In genomic region chr11:1873048-1873812, GRCh38 we compare ENCODE assay signal across 10 cellular contexts. TPM values are rescaled to one million over a fixed set of nuclear protein-coding genes. Genes with fewer than 3 reads are reported as not detected.
DNase-seq lines count a peak whose midpoint lies in the region; ATAC-seq, FAIRE-seq and TF ChIP-seq lines count a peak whose summit lies in the region.
"Had no signal": no experiment of that assay in that cellular context is flagged by ENCODE, and none has a peak within 500 bp of the region (broad histone marks: within the 10 kb centered on the region; RNA-seq: fewer than 3 reads in every experiment).

No MANE protein-coding gene starts in this region.

- H3K36me3 Mint-ChIP-seq in stimulated activated effector memory CD8-positive, alpha-beta T cell treated with anti-CD3 and anti-CD28 coated beads, Interleukin-12 subunit alpha, Interleukin-12 subunit beta, amount 100 ng/mL, for 72 hours = peaks cover 83% of the 10 kb centered on the region
- H3K36me3 Mint-ChIP-seq in HFFc6 (ENCODE audit: low read depth) = no peaks in the 10 kb centered on the region

- H3K79me2 ChIP-seq in keratinocyte (ENCODE audit: control insufficient read depth, insufficient read depth, low read length) = no peaks in the 10 kb centered on the region

- DNase-seq in MG63 (peak; percentile 79), brain pericyte (ENCODE audit: low read depth, low spot score) (peak; percentile 75), keratinocyte (ENCODE audit: low read depth, low spot score) (no peak), WERI-Rb-1 (no peak), HFFc6 (no peak), OCI-M1 (lab: John Stamatoyannopoulos, UW) (no peak)
- no peak for DNase-seq in stimulated activated effector memory CD8-positive, alpha-beta T cell treated with anti-CD3 and anti-CD28 coated beads, Interleukin-12 subunit alpha, Interleukin-12 subunit beta, amount 100 ng/mL, for 72 hours (ENCODE audit: low spot score in 2 of 2)
- DNase-seq: NCI-H446 had no signal

- no peak overlapping the region for H3K9ac ChIP-seq in keratinocyte (ENCODE audit: control insufficient read depth, extremely low read depth, insufficient read depth, low read length)

- H3K27me3 ChIP-seq in MG63 (0 out of 2 replicates have a peak, but pooled peaks cover 2% of the 10 kb centered on the region), keratinocyte (ENCODE audit: control insufficient read depth, extremely low read depth, insufficient read depth, low read length) (peaks cover 29% of the 10 kb centered on the region), WERI-Rb-1 (ENCODE audit: insufficient read depth, low read depth, severe bottlenecking) (peaks cover 65% of the 10 kb centered on the region)

- no peaks in the 10 kb centered on the region for H3K9me1 ChIP-seq in keratinocyte (ENCODE audit: control insufficient read depth, extremely low read depth, insufficient read depth, low read length)

- peak overlapping the region; percentile 32 for H3K4me3 ChIP-seq in MG63
- no peak overlapping the region for H3K4me3 ChIP-seq in keratinocyte (ENCODE audit: control insufficient read depth in 2 of 3, extremely low read depth in 1 of 3, insufficient read depth in 2 of 3, low read depth in 1 of 3, low read length in 3 of 3)
- H3K4me3 ChIP-seq in WERI-Rb-1 (ENCODE audit: low read depth, low read length) = no peak overlapping the region

- FAIRE-seq in keratinocyte (lab: Jason Lieb, UNC) = peak; percentile 94

- H3K9me3 Mint-ChIP-seq in stimulated activated effector memory CD8-positive, alpha-beta T cell treated with anti-CD3 and anti-CD28 coated beads, Interleukin-12 subunit alpha, Interleukin-12 subunit beta, amount 100 ng/mL, for 72 hours = no peaks in the 10 kb centered on the region
- no peaks in the 10 kb centered on the region for H3K9me3 Mint-ChIP-seq in HFFc6

- TF ChIP-seq CTCF in keratinocyte (optimal IDR thresholded peaks at IDR 0.05 in 1 of 3, IDR thresholded peaks at IDR 0.05 in 1 of 3, conservative IDR thresholded peaks at IDR 0.05 in 1 of 3; ENCODE audit: extremely low read depth in 1 of 3, insufficient read depth in 2 of 3, low read length in 3 of 3) (no peak), WERI-Rb-1 (IDR thresholded peaks at IDR 0.05; ENCODE audit: low read depth, low read length) (no peak), HFFc6 (IDR thresholded peaks at IDR 0.05) (no peak)

- peak overlapping the region; percentile 37 for H3K4me2 ChIP-seq in keratinocyte (ENCODE audit: control insufficient read depth, extremely low read depth, insufficient read depth, low read depth, low read length)

- H3K4me1 ChIP-seq in keratinocyte (ENCODE audit: control insufficient read depth, extremely low read depth, insufficient read depth, low read length) = peaks cover 31% of the 10 kb centered on the region

- H4K20me1 ChIP-seq in keratinocyte (ENCODE audit: control insufficient read depth, extremely low read depth, insufficient read depth, low read length) = no peaks in the 10 kb centered on the region

- peaks cover 69% of the 10 kb centered on the region for H3K4me1 Mint-ChIP-seq in stimulated activated effector memory CD8-positive, alpha-beta T cell treated with anti-CD3 and anti-CD28 coated beads, Interleukin-12 subunit alpha, Interleukin-12 subunit beta, amount 100 ng/mL, for 72 hours
- no peaks in the 10 kb centered on the region for H3K4me1 Mint-ChIP-seq in HFFc6 (ENCODE audit: low read depth)

- peak overlapping the region; percentile 93 for H3K27ac Mint-ChIP-seq in stimulated activated effector memory CD8-positive, alpha-beta T cell treated with anti-CD3 and anti-CD28 coated beads, Interleukin-12 subunit alpha, Interleukin-12 subunit beta, amount 100 ng/mL, for 72 hours
- H3K27ac Mint-ChIP-seq in HFFc6 = no peak overlapping the region

- H3K9me3 ChIP-seq in MG63 = no peaks in the 10 kb centered on the region
- no peaks in the 10 kb centered on the region for H3K9me3 ChIP-seq in keratinocyte (ENCODE audit: control insufficient read depth, low read depth, low read length)
- H3K9me3 ChIP-seq in WERI-Rb-1 (ENCODE audit: severe bottlenecking) = no peaks in the 10 kb centered on the region

- H3K27me3 Mint-ChIP-seq in HFFc6 (ENCODE audit: insufficient read depth) = peaks cover 3% of the 10 kb centered on the region

- H2AFZ ChIP-seq in keratinocyte (ENCODE audit: control insufficient read depth, low read length) = peak overlapping the region; percentile 60

- no peak overlapping the region for H3K27ac ChIP-seq in keratinocyte (ENCODE audit: control insufficient read depth, insufficient read depth, low read length)
- H3K27ac ChIP-seq in WERI-Rb-1 = no peak overlapping the region

- ATAC-seq in stimulated activated effector memory CD8-positive, alpha-beta T cell treated with anti-CD3 and anti-CD28 coated beads, Interleukin-12 subunit alpha, Interleukin-12 subunit beta, amount 100 ng/mL, for 72 hours = no peak

- H3K4me3 Mint-ChIP-seq in stimulated activated effector memory CD8-positive, alpha-beta T cell treated with anti-CD3 and anti-CD28 coated beads, Interleukin-12 subunit alpha, Interleukin-12 subunit beta, amount 100 ng/mL, for 72 hours = no peak overlapping the region
- H3K4me3 Mint-ChIP-seq in HFFc6 = no peak overlapping the region

- dilution Hi-C loops in keratinocyte (cut with MboI; ENCODE audit: extremely low pct_ligation_motif_present, low sequenced_read_pairs) = no loop called here

- H3K36me3 ChIP-seq in MG63 = peaks cover 8% of the 10 kb centered on the region; the same call in 1 of the 2 replicates
- H3K36me3 ChIP-seq in keratinocyte (ENCODE audit: control insufficient read depth in 2 of 2, extremely low read depth in 1 of 2, insufficient read depth in 2 of 2, low read length in 2 of 2) = no peaks in the 10 kb centered on the region
- no peaks in the 10 kb centered on the region for H3K36me3 ChIP-seq in WERI-Rb-1

RNA-seq across cellular contexts. Expression of gene PRR33, which starts 18.5 kb away (rescaled TPM):
- total RNA-seq in MG63 (2014; rRNA removed; shearing (Covaris generic); ENCODE audit: low replicate concordance) = not detected in 2 replicates
- not detected in 3 replicates for polyA plus RNA-seq in keratinocyte
- polyA plus RNA-seq in keratinocyte (2011; ENCODE audit: low read depth) = not detected
- polyA plus RNA-seq in keratinocyte (2011; cell fraction: cytosol; rRNA removed) = not detected in 2 replicates
- polyA plus RNA-seq in keratinocyte (2011; cell fraction: nucleus; rRNA removed) = not detected in 2 replicates
- not detected in 2 replicates for polyA plus RNA-seq in keratinocyte (2012; ENCODE audit: low replicate concordance)
- polyA minus RNA-seq in keratinocyte = not detected in 3 replicates
- polyA minus RNA-seq in keratinocyte (2011; cell fraction: cytosol; rRNA and poly(A)+ RNA removed) = not detected
- not detected in 2 replicates for polyA minus RNA-seq in keratinocyte (2011; cell fraction: nucleus; rRNA and poly(A)+ RNA removed)
- total RNA-seq in HFFc6 (2021; fragmentation: NEBNext Ultra II Directional; extraction: Animal tissue kit (Norgen Biotek cat#: 25700)) = not detected
- total RNA-seq: cerebellum, mucosa of gallbladder had no signal

RNA-seq across cellular contexts. Expression of gene LSP1, which starts 20.3 kb away (rescaled TPM):
- 41.7 and 66.6 TPM in 2 replicates for total RNA-seq in MG63 (2014; rRNA removed; shearing (Covaris generic); ENCODE audit: low replicate concordance)
- 0.94 to 1.5 TPM (median 0.95 TPM) in 3 replicates for polyA plus RNA-seq in keratinocyte
- polyA plus RNA-seq in keratinocyte (2011; ENCODE audit: low read depth) = 6.8 TPM
- polyA plus RNA-seq in keratinocyte (2011; cell fraction: cytosol; rRNA removed) = 0.24 and 1.1 TPM in 2 replicates
- 0.31 and 0.36 TPM in 2 replicates for polyA plus RNA-seq in keratinocyte (2011; cell fraction: nucleus; rRNA removed)
- polyA plus RNA-seq in keratinocyte (2012; ENCODE audit: low replicate concordance) = 0.38 and 1.1 TPM in 2 replicates
- polyA minus RNA-seq in keratinocyte = 0.16 to 1.0 TPM (median 0.74 TPM) in 3 replicates
- not detected for polyA minus RNA-seq in keratinocyte (2011; cell fraction: cytosol; rRNA and poly(A)+ RNA removed)
- polyA minus RNA-seq in keratinocyte (2011; cell fraction: nucleus; rRNA and poly(A)+ RNA removed) = not detected in 2 replicates
- total RNA-seq in HFFc6 (2021; fragmentation: NEBNext Ultra II Directional; extraction: Animal tissue kit (Norgen Biotek cat#: 25700)) = 1 to 10 TPM in 1 of 6 experiments, under 1 TPM in 3, not detected in 2; 0.18 to 2.6 (median 0.27) TPM

RNA-seq across cellular contexts. Expression of gene TNNI2, which starts 34.4 kb away (rescaled TPM):
- not detected in 2 replicates for total RNA-seq in MG63 (2014; rRNA removed; shearing (Covaris generic); ENCODE audit: low replicate concordance)
- 7.5 to 10.7 TPM (median 9.4 TPM) in 3 replicates for polyA plus RNA-seq in keratinocyte
- polyA plus RNA-seq in keratinocyte (2011; ENCODE audit: low read depth) = 13.2 TPM
- 0.74 and 1.1 TPM in 2 replicates for polyA plus RNA-seq in keratinocyte (2011; cell fraction: cytosol; rRNA removed)
- 54.0 and 64.5 TPM in 2 replicates for polyA plus RNA-seq in keratinocyte (2011; cell fraction: nucleus; rRNA removed)
- polyA plus RNA-seq in keratinocyte (2012; ENCODE audit: low replicate concordance) = 8.1 and 11.6 TPM in 2 replicates
- polyA minus RNA-seq in keratinocyte = 0.36 to 0.99 TPM in 2 of 3 replicates, not detected in the other
- polyA minus RNA-seq in keratinocyte (2011; cell fraction: cytosol; rRNA and poly(A)+ RNA removed) = not detected
- polyA minus RNA-seq in keratinocyte (2011; cell fraction: nucleus; rRNA and poly(A)+ RNA removed) = 2.6 and 3.0 TPM in 2 replicates
- total RNA-seq in HFFc6 (2021; fragmentation: NEBNext Ultra II Directional; extraction: Animal tissue kit (Norgen Biotek cat#: 25700)) = not detected
- total RNA-seq: cerebellum had no signal

RNA-seq across cellular contexts. Expression of gene SYT8, which starts 38.4 kb away (rescaled TPM):
- total RNA-seq in MG63 (2014; rRNA removed; shearing (Covaris generic); ENCODE audit: low replicate concordance) = not detected in 2 replicates
- polyA plus RNA-seq in keratinocyte = 19.3 to 26.4 TPM (median 22.3 TPM) in 3 replicates
- polyA plus RNA-seq in keratinocyte (2011; ENCODE audit: low read depth) = 3.6 TPM
- polyA plus RNA-seq in keratinocyte (2011; cell fraction: cytosol; rRNA removed) = 3.3 and 14.1 TPM in 2 replicates
- polyA plus RNA-seq in keratinocyte (2011; cell fraction: nucleus; rRNA removed) = 54.7 and 109 TPM in 2 replicates
- polyA plus RNA-seq in keratinocyte (2012; ENCODE audit: low replicate concordance) = 15.5 and 30.9 TPM in 2 replicates
- polyA minus RNA-seq in keratinocyte = 2.3 to 3.8 TPM (median 2.6 TPM) in 3 replicates
- polyA minus RNA-seq in keratinocyte (2011; cell fraction: cytosol; rRNA and poly(A)+ RNA removed) = 17.8 TPM
- polyA minus RNA-seq in keratinocyte (2011; cell fraction: nucleus; rRNA and poly(A)+ RNA removed) = 11.1 and 15.5 TPM in 2 replicates
- total RNA-seq in HFFc6 (2021; fragmentation: NEBNext Ultra II Directional; extraction: Animal tissue kit (Norgen Biotek cat#: 25700)) = not detected
- total RNA-seq: cerebellum had no signal

RNA-seq across cellular contexts. Expression of gene TNNT3, which starts 46.3 kb away (rescaled TPM):
- total RNA-seq in MG63 (2014; rRNA removed; shearing (Covaris generic); ENCODE audit: low replicate concordance) = not detected in 2 replicates
- 0.09 TPM in 1 of 3 replicates, not detected in the others for polyA plus RNA-seq in keratinocyte
- polyA plus RNA-seq in keratinocyte (2011; ENCODE audit: low read depth) = not detected
- polyA plus RNA-seq in keratinocyte (2011; cell fraction: cytosol; rRNA removed) = not detected in 2 replicates
- not detected in 2 replicates for polyA plus RNA-seq in keratinocyte (2011; cell fraction: nucleus; rRNA removed)
- not detected in 2 replicates for polyA plus RNA-seq in keratinocyte (2012; ENCODE audit: low replicate concordance)
- not detected in 3 replicates for polyA minus RNA-seq in keratinocyte
- polyA minus RNA-seq in keratinocyte (2011; cell fraction: cytosol; rRNA and poly(A)+ RNA removed) = not detected
- not detected in 2 replicates for polyA minus RNA-seq in keratinocyte (2011; cell fraction: nucleus; rRNA and poly(A)+ RNA removed)
- total RNA-seq in HFFc6 (2021; fragmentation: NEBNext Ultra II Directional; extraction: Animal tissue kit (Norgen Biotek cat#: 25700)) = not detected

Comparison
In these comparisons a context has a peak if more than half of its experiments do, and no peak if none do; other contexts are left out.
1. DNase-seq: peak in MG63 (single experiment) and brain pericyte (single experiment); none in keratinocyte (single experiment), stimulated activated effector memory CD8-positive, alpha-beta T cell treated with anti-CD3 and anti-CD28 coated beads, Interleukin-12 subunit alpha, Interleukin-12 subunit beta, amount 100 ng/mL, for 72 hours (0 of 2), WERI-Rb-1 (single experiment), HFFc6 (single experiment) and OCI-M1 (single experiment).
2. RNA of gene LSP1, which starts 20.3 kb away (total RNA-seq): 41.7 to 66.6 TPM in MG63; 0.18 to 2.6 TPM in HFFc6; every median in the first group is over 10 times any median in the second.